8 cellular contexts compared by ENCODE assay signal in genomic region chr16:89246903-89247733, GRCh38. TPM values are rescaled to one million over a fixed set of nuclear protein-coding genes. Genes with fewer than 3 reads are reported as not detected.
DNase-seq lines count a peak whose midpoint lies in the region; ATAC-seq and TF ChIP-seq lines count a peak whose summit lies in the region.

No MANE protein-coding gene starts in this region.

- no peaks in the 10 kb centered on the region for H3K27me3 Mint-ChIP-seq in activated T-helper 17 cell treated with anti-CD3 and anti-CD28 coated beads, Interleukin-2, amount 50 U/mL, for 72 hours
- peaks cover 0 to 7% of the 10 kb centered on the region in 2 donors for H3K27me3 Mint-ChIP-seq in natural killer cell treated with Interleukin-12 subunit alpha and Interleukin-12 subunit beta and Interleukin-15 and Interleukin-18, amount 100 ng/mL, for 72 hours

- intact Hi-C loops in PC-9 (cut with micrococcal nuclease; ENCODE audit: unreplicated experiment): loop anchor here (10.0 kb wide), 1 partner anchor 458 kb away; the partner anchor contains the start of gene SPATA2L

- POLR2A ChIA-PET in PC-9 (lab: Charles Lee; ENCODE audit: unreplicated experiment): interaction anchor here (0.6 to 0.8 kb wide), 4 partner anchors 27 to 318 kb away, joined by 3 to 6 read pairs (median 4); no protein-coding TSS in a partner anchor

- no peak overlapping the region for H3K27ac ChIP-seq in PC-9

- no peaks in the 10 kb centered on the region for H3K9me3 ChIP-seq in PC-9 (ENCODE audit: insufficient read depth, low read depth)

- H3K27me3 ChIP-seq in PC-9 (ENCODE audit: insufficient read depth, low read depth): no peaks in the 10 kb centered on the region

- peak; percentile 100 for DNase-seq in AG08396 (ENCODE audit: low spot score)
- DNase-seq in PC-9: peak; percentile 62 to 96
- peak; percentile 78 for DNase-seq in fibroblast of peridontal ligament (ENCODE audit: extremely low read depth)
- DNase-seq in natural killer cell treated with Interleukin-12 subunit alpha and Interleukin-12 subunit beta and Interleukin-15 and Interleukin-18, amount 100 ng/mL, for 72 hours (ENCODE audit: low spot score): peak; percentile 97
- peak; percentile 98 to 99 for DNase-seq in stimulated activated effector memory CD8-positive, alpha-beta T cell treated with anti-CD3 and anti-CD28 coated beads, Interleukin-12 subunit alpha, Interleukin-12 subunit beta, amount 100 ng/mL, for 72 hours (ENCODE audit: low spot score in 2 of 2)

- H3K27ac Mint-ChIP-seq in activated T-helper 17 cell treated with anti-CD3 and anti-CD28 coated beads, Interleukin-2, amount 50 U/mL, for 72 hours: no peak overlapping the region
- H3K27ac Mint-ChIP-seq in natural killer cell treated with Interleukin-12 subunit alpha and Interleukin-12 subunit beta and Interleukin-15 and Interleukin-18, amount 100 ng/mL, for 72 hours: no peak overlapping the region
- no peak overlapping the region for H3K27ac Mint-ChIP-seq in stimulated activated effector memory CD8-positive, alpha-beta T cell treated with anti-CD3 and anti-CD28 coated beads, Interleukin-12 subunit alpha, Interleukin-12 subunit beta, amount 100 ng/mL, for 72 hours

- no peaks in the 10 kb centered on the region for H3K79me2 ChIP-seq in PC-9 (ENCODE audit: low read depth)

- CTCF ChIA-PET in PC-9 (lab: Charles Lee): interaction anchor here (0.7 to 1.2 kb wide), 3 partner anchors 45 to 320 kb away, joined by 3 to 4 read pairs (median 3); no protein-coding TSS in a partner anchor

- BruUV-seq in PC-9 (replicated peaks; lab: Mats Ljungman, UMichigan): no TSS peak

- H3K9me2 ChIP-seq in PC-9 (ENCODE audit: insufficient read depth): no peaks in the 10 kb centered on the region

- H4K20me1 ChIP-seq in PC-9 (ENCODE audit: insufficient read depth): no peaks in the 10 kb centered on the region

- peak overlapping the region; percentile 90 for H3K4me2 ChIP-seq in PC-9

- no peaks in the 10 kb centered on the region for H3K36me3 ChIP-seq in PC-9 (ENCODE audit: low read depth)

- peak overlapping the region; percentile 85 for H2AFZ ChIP-seq in PC-9

- H3F3A ChIP-seq in PC-9 (ENCODE audit: insufficient read depth, low read depth): peaks cover 17% of the 10 kb centered on the region; the same call in 1 of the 2 replicates

- H3K4me1 Mint-ChIP-seq in activated T-helper 17 cell treated with anti-CD3 and anti-CD28 coated beads, Interleukin-2, amount 50 U/mL, for 72 hours: no peaks in the 10 kb centered on the region
- peaks cover 12 to 15% of the 10 kb centered on the region in 2 donors for H3K4me1 Mint-ChIP-seq in natural killer cell treated with Interleukin-12 subunit alpha and Interleukin-12 subunit beta and Interleukin-15 and Interleukin-18, amount 100 ng/mL, for 72 hours (ENCODE audit: low read depth in 2 of 2)
- peaks cover 10% of the 10 kb centered on the region for H3K4me1 Mint-ChIP-seq in stimulated activated effector memory CD8-positive, alpha-beta T cell treated with anti-CD3 and anti-CD28 coated beads, Interleukin-12 subunit alpha, Interleukin-12 subunit beta, amount 100 ng/mL, for 72 hours

- peak overlapping the region; percentile 80 for H3K4me3 ChIP-seq in PC-9

- no peaks in the 10 kb centered on the region for H3K4me1 ChIP-seq in PC-9 (replicated peaks; ENCODE audit: insufficient read depth)

- peak; percentile 66 for ATAC-seq in GM19043 (IDR thresholded peaks at IDR 0.05; ENCODE audit: low read depth, unreplicated experiment)
- ATAC-seq in HG03520 (IDR thresholded peaks at IDR 0.05; ENCODE audit: unreplicated experiment): peak; percentile 54
- ATAC-seq in activated T-helper 17 cell treated with anti-CD3 and anti-CD28 coated beads, Interleukin-2, amount 50 U/mL, for 72 hours (replicated peaks): peak; percentile 92
- ATAC-seq in natural killer cell treated with Interleukin-12 subunit alpha and Interleukin-12 subunit beta and Interleukin-15 and Interleukin-18, amount 100 ng/mL, for 72 hours: peak; percentile 96 to 97
- peak; percentile 86 for ATAC-seq in stimulated activated effector memory CD8-positive, alpha-beta T cell treated with anti-CD3 and anti-CD28 coated beads, Interleukin-12 subunit alpha, Interleukin-12 subunit beta, amount 100 ng/mL, for 72 hours

- H3K9me3 Mint-ChIP-seq in activated T-helper 17 cell treated with anti-CD3 and anti-CD28 coated beads, Interleukin-2, amount 50 U/mL, for 72 hours: peaks cover 8% of the 10 kb centered on the region
- peaks cover 3% of the 10 kb centered on the region for H3K9me3 Mint-ChIP-seq in natural killer cell treated with Interleukin-12 subunit alpha and Interleukin-12 subunit beta and Interleukin-15 and Interleukin-18, amount 100 ng/mL, for 72 hours
- H3K9me3 Mint-ChIP-seq in stimulated activated effector memory CD8-positive, alpha-beta T cell treated with anti-CD3 and anti-CD28 coated beads, Interleukin-12 subunit alpha, Interleukin-12 subunit beta, amount 100 ng/mL, for 72 hours: peaks cover 6% of the 10 kb centered on the region

- no peak for TF ChIP-seq CTCF in PC-9 (conservative IDR thresholded peaks at IDR 0.05)

- H3K4me3 Mint-ChIP-seq in activated T-helper 17 cell treated with anti-CD3 and anti-CD28 coated beads, Interleukin-2, amount 50 U/mL, for 72 hours: peak overlapping the region; percentile 67
- H3K4me3 Mint-ChIP-seq in natural killer cell treated with Interleukin-12 subunit alpha and Interleukin-12 subunit beta and Interleukin-15 and Interleukin-18, amount 100 ng/mL, for 72 hours: peak overlapping the region; percentile 69
- peak overlapping the region; percentile 53 for H3K4me3 Mint-ChIP-seq in stimulated activated effector memory CD8-positive, alpha-beta T cell treated with anti-CD3 and anti-CD28 coated beads, Interleukin-12 subunit alpha, Interleukin-12 subunit beta, amount 100 ng/mL, for 72 hours

- H3K36me3 Mint-ChIP-seq in activated T-helper 17 cell treated with anti-CD3 and anti-CD28 coated beads, Interleukin-2, amount 50 U/mL, for 72 hours (ENCODE audit: low read depth): no peaks in the 10 kb centered on the region
- H3K36me3 Mint-ChIP-seq in natural killer cell treated with Interleukin-12 subunit alpha and Interleukin-12 subunit beta and Interleukin-15 and Interleukin-18, amount 100 ng/mL, for 72 hours: peaks cover 10% of the 10 kb centered on the region
- H3K36me3 Mint-ChIP-seq in stimulated activated effector memory CD8-positive, alpha-beta T cell treated with anti-CD3 and anti-CD28 coated beads, Interleukin-12 subunit alpha, Interleukin-12 subunit beta, amount 100 ng/mL, for 72 hours: peaks cover 5% of the 10 kb centered on the region

RNA-seq across cellular contexts. Expression of gene ZNF778, which starts 29.6 kb away (rescaled TPM):
- total RNA-seq in PC-9 (2021): 9.5 and 15.7 TPM in 2 replicates
- 1 to 10 TPM; 5.5 to 8.7 TPM for total RNA-seq in activated T-helper 17 cell treated with anti-CD3 and anti-CD28 coated beads, Interleukin-2, amount 50 U/mL, for 72 hours
- 10 to 100 TPM in 1 of 2 donors, 1 to 10 TPM in 1; 7.5 to 23.3 TPM for total RNA-seq in natural killer cell treated with Interleukin-12 subunit alpha and Interleukin-12 subunit beta and Interleukin-15 and Interleukin-18, amount 100 ng/mL, for 72 hours

RNA-seq across cellular contexts. Expression of gene SLC22A31, which starts 46.8 kb away (rescaled TPM):
- total RNA-seq in PC-9 (2021): 2.5 and 5.4 TPM in 2 replicates
- total RNA-seq in activated T-helper 17 cell treated with anti-CD3 and anti-CD28 coated beads, Interleukin-2, amount 50 U/mL, for 72 hours: under 1 TPM; 0.34 to 0.65 TPM
- total RNA-seq in natural killer cell treated with Interleukin-12 subunit alpha and Interleukin-12 subunit beta and Interleukin-15 and Interleukin-18, amount 100 ng/mL, for 72 hours: 1 to 10 TPM in 1 of 2 donors, under 1 TPM in 1; 0.53 to 1.2 TPM
